Comparison of ENCODE assay signal across 28 cellular contexts in genomic region chr6:44782198-44782597, GRCh38.
"Had no signal": no experiment of that assay in that cellular context is flagged by ENCODE, and none has a peak within 500 bp of the region (broad histone marks: within the 10 kb centered on the region; RNA-seq: fewer than 3 reads in every experiment).

No MANE protein-coding gene starts in this region.

- H3K79me2 ChIP-seq: parathyroid adenoma had no signal

- H3K27ac ChIP-seq: heart left ventricle, left lung, lower lobe of right lung, neural progenitor cell, parathyroid adenoma, psoas muscle, right atrium auricular region, right lobe of liver, skin epidermis, tibial nerve, vagina had no signal

- H3K27me3 ChIP-seq: heart left ventricle, left lung, neural progenitor cell, right atrium auricular region, right lobe of liver, tibial nerve, vagina had no signal

- H3K4me1 ChIP-seq: heart left ventricle, left lung, lower lobe of right lung, parathyroid adenoma, psoas muscle, right atrium auricular region, right lobe of liver, tibial nerve, vagina had no signal

- H3K9ac ChIP-seq: neural progenitor cell, parathyroid adenoma had no signal

- H3K36me3 ChIP-seq: heart left ventricle, left lung, lower lobe of right lung, neural progenitor cell, right atrium auricular region, right lobe of liver, tibial nerve, vagina had no signal

- H2AFZ ChIP-seq: neural progenitor cell, parathyroid adenoma had no signal

- H3K4me3 ChIP-seq: heart left ventricle, left lung, lower lobe of right lung, neural progenitor cell, psoas muscle, right atrium auricular region, right lobe of liver, skin epidermis, tibial nerve, vagina had no signal

- H3K4me2 ChIP-seq: neural progenitor cell had no signal

- H3K9me3 ChIP-seq: psoas muscle, right lobe of liver, vagina had no signal

- ATAC-seq: heart left ventricle; left colon; left lung; lower lobe of right lung; natural killer cell; psoas muscle; right lobe of liver; stimulated activated memory B cell treated with anti-CD40 and anti-IgM and Interleukin-4, amounts not matched to agents 10 μg/mL and 1 μg/mL and 100 μg/mL, for 72 hours; stimulated activated naive CD8-positive, alpha-beta T cell treated with anti-CD3 and anti-CD28 coated beads, Interleukin-15, amount 100 ng/mL, for 72 hours had no signal

- DNase-seq: heart left ventricle; hypothalamus; immature natural killer cell; kidney; left colon; left lung; lower lobe of right lung; mammary epithelial cell; mesenchymal stem cell; naive B cell; natural killer cell; nephron progenitor cell; psoas muscle; right lobe of liver; stimulated activated CD4-positive, alpha-beta T cell treated with anti-CD3 and anti-CD28 coated beads, Interleukin-1b, Interleukin-23, amount 100 ng/mL, for 48 hours; stimulated activated CD4-positive, alpha-beta T cell treated with anti-CD3 and anti-CD28 coated beads, Interleukin-2, amount 100 ng/mL, for 48 hours; stimulated activated CD4-positive, alpha-beta T cell treated with anti-CD3 and anti-CD28 coated beads, Interleukin-4, amount 100 ng/mL, for 4 hours; stimulated activated CD8-positive, alpha-beta memory T cell treated with anti-CD3 and anti-CD28 coated beads, Interleukin-4, amount 100 ng/mL, for 48 hours; stimulated activated naive CD4-positive, alpha-beta T cell treated with Interleukin-2 at 50 U/mL for 16 hours; stimulated activated naive CD8-positive, alpha-beta T cell treated with anti-CD3 and anti-CD28 coated beads, Interleukin-15, amount 100 ng/mL, for 72 hours; substantia nigra had no signal
